Comparison of ENCODE assay signal across 1 cellular context in the genomic region with DNA sequence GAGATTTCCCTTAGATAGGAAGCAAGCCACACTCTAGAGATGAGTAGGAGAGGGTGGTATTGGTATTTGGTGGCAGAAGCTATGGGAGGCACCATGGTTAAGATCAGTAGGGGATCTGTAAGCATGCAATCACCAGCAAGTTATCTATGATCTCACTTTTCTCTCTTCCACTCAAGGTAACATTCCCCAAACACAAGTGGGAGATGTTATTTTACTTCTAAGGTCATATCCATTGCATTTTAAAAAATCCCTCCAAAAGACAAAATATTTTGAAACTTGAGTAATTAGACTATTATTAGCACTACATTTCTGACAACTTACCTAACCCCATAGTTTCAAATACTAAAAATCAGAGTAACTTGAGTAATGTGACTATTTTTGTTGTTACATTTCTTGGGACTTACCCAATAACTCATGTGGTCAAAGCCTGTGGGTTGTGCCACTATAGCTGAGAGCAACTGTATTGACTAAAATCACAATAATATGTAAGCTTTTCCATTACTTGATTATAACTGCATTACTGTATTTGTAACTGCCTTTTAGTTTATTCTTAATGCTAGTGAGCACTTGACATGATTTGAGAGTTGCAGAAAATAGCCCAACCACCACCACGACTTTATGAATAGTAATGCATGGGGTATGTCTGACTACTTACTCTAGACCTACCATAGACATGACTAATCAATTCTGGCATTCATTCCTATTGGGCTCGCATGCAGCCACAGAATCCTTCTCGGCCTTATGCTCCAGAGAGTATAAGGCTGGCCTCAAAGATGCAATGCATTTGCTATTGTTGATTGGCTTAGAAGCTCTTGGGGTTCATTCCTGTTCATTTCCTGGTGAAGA.
TF ChIP-seq lines count a peak whose summit lies in the region.

No MANE protein-coding gene starts in this region.

TF ChIP-seq in GM12878, 131 proteins besides CTCF, POLR2A, EP300 and RAD21 (continued from another document):
- TF ChIP-seq, protein P1, sequence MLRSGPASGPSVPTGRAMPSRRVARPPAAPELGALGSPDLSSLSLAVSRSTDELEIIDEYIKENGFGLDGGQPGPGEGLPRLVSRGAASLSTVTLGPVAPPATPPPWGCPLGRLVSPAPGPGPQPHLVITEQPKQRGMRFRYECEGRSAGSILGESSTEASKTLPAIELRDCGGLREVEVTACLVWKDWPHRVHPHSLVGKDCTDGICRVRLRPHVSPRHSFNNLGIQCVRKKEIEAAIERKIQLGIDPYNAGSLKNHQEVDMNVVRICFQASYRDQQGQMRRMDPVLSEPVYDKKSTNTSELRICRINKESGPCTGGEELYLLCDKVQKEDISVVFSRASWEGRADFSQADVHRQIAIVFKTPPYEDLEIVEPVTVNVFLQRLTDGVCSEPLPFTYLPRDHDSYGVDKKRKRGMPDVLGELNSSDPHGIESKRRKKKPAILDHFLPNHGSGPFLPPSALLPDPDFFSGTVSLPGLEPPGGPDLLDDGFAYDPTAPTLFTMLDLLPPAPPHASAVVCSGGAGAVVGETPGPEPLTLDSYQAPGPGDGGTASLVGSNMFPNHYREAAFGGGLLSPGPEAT (IDR thresholded peaks at IDR 0.05; ENCODE audit: low read depth) = peak; percentile 79
- no peak for TF ChIP-seq GATAD2B (conservative IDR thresholded peaks at IDR 0.05; ENCODE audit: low read depth)
- peak; percentile 70 for TF ChIP-seq NR2F1 (conservative IDR thresholded peaks at IDR 0.05)
- peak; percentile 98 for TF ChIP-seq EED (IDR thresholded peaks at IDR 0.05; ENCODE audit: low read depth)
- TF ChIP-seq REST (IDR thresholded peaks at IDR 0.05; ENCODE audit: low read depth, low read length) = peak; percentile 13; the same call in 1 of the 2 replicates
- no peak for TF ChIP-seq RB1 (IDR thresholded peaks at IDR 0.05; ENCODE audit: borderline replicate concordance)
- TF ChIP-seq MEF2B (IDR thresholded peaks at IDR 0.05; ENCODE audit: partially characterized antibody, poor library complexity, severe bottlenecking) = peak; percentile 92
- peak; percentile 60 for TF ChIP-seq DPF2 (IDR thresholded peaks at IDR 0.05)
- peak; percentile 71 for TF ChIP-seq GABPA (IDR thresholded peaks at IDR 0.05; ENCODE audit: low read depth)
- TF ChIP-seq TCF12 (IDR thresholded peaks at IDR 0.05; ENCODE audit: low read depth, low read length) = 0 out of 2 replicates have a peak, but pooled peaks have one; percentile 48
